In the genomic region with DNA sequence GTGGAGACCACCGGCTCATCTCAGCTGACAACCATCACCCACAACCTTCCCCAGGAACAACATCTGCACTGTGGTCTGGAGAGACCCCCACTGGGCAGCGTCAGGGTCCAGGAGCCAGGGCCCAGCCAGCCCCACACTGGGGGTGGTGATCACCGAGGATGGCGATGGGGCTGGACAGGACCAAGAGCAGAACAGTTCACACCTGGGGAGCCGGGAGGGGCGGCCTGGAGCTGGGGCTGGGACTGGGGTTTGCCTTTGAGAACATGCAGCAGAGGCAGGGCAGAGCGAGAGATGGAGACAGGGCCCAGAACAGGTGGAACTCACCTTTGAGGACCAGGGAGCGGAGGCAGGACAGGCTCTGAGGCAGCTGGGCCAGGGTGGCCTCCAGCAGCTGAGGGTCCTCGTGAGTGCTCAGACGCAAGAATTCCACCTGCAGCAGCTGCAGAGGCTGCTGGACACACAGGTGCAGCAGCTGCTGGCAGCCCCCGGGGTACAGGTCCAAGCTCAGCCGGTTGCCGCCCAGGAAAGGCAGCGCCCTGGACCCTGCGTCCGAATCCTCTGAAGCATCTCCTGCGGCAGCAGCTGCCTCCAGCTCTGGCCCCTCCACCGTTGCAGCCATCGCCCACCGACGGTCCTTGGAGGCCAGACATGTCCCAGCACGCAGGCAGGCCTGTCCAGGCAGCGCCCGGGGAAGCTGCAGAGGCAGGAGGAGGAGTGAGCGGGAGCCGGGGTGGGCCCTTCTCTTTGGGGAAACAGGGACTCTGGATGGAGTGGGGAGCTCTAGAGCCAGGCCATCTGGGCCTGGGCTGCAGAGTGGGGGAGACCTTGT, we compare ENCODE assay signal across 8 cellular contexts. TPM values are rescaled to one million over a fixed set of nuclear protein-coding genes. Genes with fewer than 3 reads are reported as not detected.
DNase-seq lines count a peak whose midpoint lies in the region; ATAC-seq and TF ChIP-seq lines count a peak whose summit lies in the region.

No MANE protein-coding gene starts in this region.

- no peak for TF ChIP-seq POLR2A in breast epithelium (IDR thresholded peaks at IDR 0.05)

- H3K27me3 ChIP-seq in CD8-positive, alpha-beta memory T cell (ENCODE audit: insufficient read depth, low read length, poor library complexity, severe bottlenecking): no peaks in the 10 kb centered on the region
- no peaks in the 10 kb centered on the region for H3K27me3 ChIP-seq in MM.1S (replicated peaks; ENCODE audit: insufficient read depth, low read length)
- H3K27me3 ChIP-seq in breast epithelium: no peaks in the 10 kb centered on the region

- ATAC-seq in natural killer cell treated with Interleukin-12 subunit alpha and Interleukin-12 subunit beta and Interleukin-15 and Interleukin-18, amount 100 ng/mL, for 72 hours: no peak
- ATAC-seq in GM21526 (IDR thresholded peaks at IDR 0.05; ENCODE audit: low FRiP score, unreplicated experiment) (no peak), HG03457 (IDR thresholded peaks at IDR 0.05; ENCODE audit: unreplicated experiment) (no peak), HG02884 (IDR thresholded peaks at IDR 0.05; ENCODE audit: unreplicated experiment) (no peak)

- no peaks in the 10 kb centered on the region for H3K27me3 Mint-ChIP-seq in CD8-positive, alpha-beta memory T cell
- no peaks in the 10 kb centered on the region for H3K27me3 Mint-ChIP-seq in natural killer cell treated with Interleukin-12 subunit alpha and Interleukin-12 subunit beta and Interleukin-15 and Interleukin-18, amount 100 ng/mL, for 72 hours

- DNase-seq in CD8-positive, alpha-beta memory T cell: no peak
- DNase-seq in MM.1S (no peak), breast epithelium (ENCODE audit: low spot score in 2 of 2) (no peak), NCI-H2029 treated with DMSO at 0.1 percent for 48 hours (lab: John Stamatoyannopoulos, UW) (no peak)
- DNase-seq in natural killer cell treated with Interleukin-12 subunit alpha and Interleukin-12 subunit beta and Interleukin-15 and Interleukin-18, amount 100 ng/mL, for 72 hours (ENCODE audit: low spot score): no peak

- CTCF ChIA-PET in CD8-positive, alpha-beta memory T cell (lab: Charles Lee): no interaction called here

- peak overlapping the region; percentile 85 for H3K9ac ChIP-seq in MM.1S (ENCODE audit: low read length)

- H4K20me1 ChIP-seq in MM.1S (ENCODE audit: insufficient read depth, low read length): no peaks in the 10 kb centered on the region

- H3K4me1 ChIP-seq in CD8-positive, alpha-beta memory T cell (ENCODE audit: insufficient read depth, low read length): peaks cover 19% of the 10 kb centered on the region
- H3K4me1 ChIP-seq in MM.1S (ENCODE audit: low read length) (peaks cover 8% of the 10 kb centered on the region; the same call in 1 of the 2 replicates), breast epithelium (peaks cover 0 to 10% of the 10 kb centered on the region in 2 donors)

- H3K9me3 Mint-ChIP-seq in CD8-positive, alpha-beta memory T cell: no peaks in the 10 kb centered on the region
- H3K9me3 Mint-ChIP-seq in natural killer cell treated with Interleukin-12 subunit alpha and Interleukin-12 subunit beta and Interleukin-15 and Interleukin-18, amount 100 ng/mL, for 72 hours: no peaks in the 10 kb centered on the region

- H3K36me3 ChIP-seq in CD8-positive, alpha-beta memory T cell (ENCODE audit: insufficient read depth, low read length): no peaks in the 10 kb centered on the region
- no peaks in the 10 kb centered on the region for H3K36me3 ChIP-seq in MM.1S (replicated peaks; ENCODE audit: insufficient read depth, low read length)
- H3K36me3 ChIP-seq in breast epithelium: no peaks in the 10 kb centered on the region

- H2AFZ ChIP-seq in MM.1S (ENCODE audit: low read length): peak overlapping the region; percentile 74

- H3K4me3 Mint-ChIP-seq in CD8-positive, alpha-beta memory T cell: peak overlapping the region; percentile 70 to 91 (median 80)
- peak overlapping the region; percentile 70 for H3K4me3 Mint-ChIP-seq in natural killer cell treated with Interleukin-12 subunit alpha and Interleukin-12 subunit beta and Interleukin-15 and Interleukin-18, amount 100 ng/mL, for 72 hours

- H3K4me2 ChIP-seq in MM.1S (ENCODE audit: low read depth, low read length): peak overlapping the region; percentile 98

- H3K9me2 ChIP-seq in MM.1S (replicated peaks; ENCODE audit: insufficient read depth, low read length): no peaks in the 10 kb centered on the region

- peaks cover 13% of the 10 kb centered on the region for H3F3A ChIP-seq in MM.1S (ENCODE audit: insufficient read depth, low read length)

- peak overlapping the region; percentile 56 for H3K4me3 ChIP-seq in CD8-positive, alpha-beta memory T cell (ENCODE audit: low read length)
- peak overlapping the region; percentile 95 for H3K4me3 ChIP-seq in MM.1S (ENCODE audit: low read length)
- H3K4me3 ChIP-seq in breast epithelium: peak overlapping the region; percentile 52 to 84 (median 73)

- POLR2A ChIA-PET in CD8-positive, alpha-beta memory T cell (lab: Charles Lee): interaction anchor here (0.7 to 1.6 kb wide), 2 partner anchors 16 to 28 kb away, joined by 5 read pairs; a partner anchor contains a TSS

- no peaks in the 10 kb centered on the region for H3K36me3 Mint-ChIP-seq in CD8-positive, alpha-beta memory T cell
- H3K36me3 Mint-ChIP-seq in natural killer cell treated with Interleukin-12 subunit alpha and Interleukin-12 subunit beta and Interleukin-15 and Interleukin-18, amount 100 ng/mL, for 72 hours: no peaks in the 10 kb centered on the region

- H3K4me1 Mint-ChIP-seq in CD8-positive, alpha-beta memory T cell: peaks cover 13 to 26% (median 13%) of the 10 kb centered on the region in 3 donors
- peaks cover 6 to 12% of the 10 kb centered on the region in 2 donors for H3K4me1 Mint-ChIP-seq in natural killer cell treated with Interleukin-12 subunit alpha and Interleukin-12 subunit beta and Interleukin-15 and Interleukin-18, amount 100 ng/mL, for 72 hours (ENCODE audit: low read depth in 2 of 2)

- intact Hi-C loops in breast epithelium (cut with DNase I; ENCODE audit: low total_unique reads): no loop called here

- H3K9me3 ChIP-seq in CD8-positive, alpha-beta memory T cell (ENCODE audit: low read length): no peaks in the 10 kb centered on the region
- no peaks in the 10 kb centered on the region for H3K9me3 ChIP-seq in MM.1S (replicated peaks; ENCODE audit: insufficient read depth, low read length)
- no peaks in the 10 kb centered on the region for H3K9me3 ChIP-seq in breast epithelium

- peaks cover 42% of the 10 kb centered on the region for H3K79me2 ChIP-seq in MM.1S (ENCODE audit: low read length)

- peak overlapping the region; percentile 43 for H3K27ac ChIP-seq in CD8-positive, alpha-beta memory T cell (ENCODE audit: low read depth, low read length)
- no peak overlapping the region; the same call in 1 of the 2 replicates for H3K27ac ChIP-seq in MM.1S (ENCODE audit: low read length)
- H3K27ac ChIP-seq in breast epithelium: no peak overlapping the region

- H3K27ac Mint-ChIP-seq in CD8-positive, alpha-beta memory T cell: peak overlapping the region in 4 of 8 donors; percentile 68 to 92 (median 87)
- peak overlapping the region in 1 of 2 donors; percentile 27 for H3K27ac Mint-ChIP-seq in natural killer cell treated with Interleukin-12 subunit alpha and Interleukin-12 subunit beta and Interleukin-15 and Interleukin-18, amount 100 ng/mL, for 72 hours

- no peak for TF ChIP-seq CTCF in MM.1S (IDR thresholded peaks at IDR 0.05; ENCODE audit: low read length)
- no peak for TF ChIP-seq CTCF in breast epithelium (IDR thresholded peaks at IDR 0.05)

RNA-seq across cellular contexts. Expression of a gene that starts 1.0 kb away (rescaled TPM):
- 10 to 100 TPM; 30.5 to 34.5 TPM for total RNA-seq in CD8-positive, alpha-beta memory T cell
- 4.6 TPM for polyA plus RNA-seq in CD8-positive, alpha-beta memory T cell
- total RNA-seq in breast epithelium: 10 to 100 TPM; 10.2 to 17.3 (median 16.7) TPM
- 10 to 100 TPM; 19.1 to 53.6 TPM for total RNA-seq in natural killer cell treated with Interleukin-12 subunit alpha and Interleukin-12 subunit beta and Interleukin-15 and Interleukin-18, amount 100 ng/mL, for 72 hours

RNA-seq across cellular contexts. Expression of a gene that starts 5.8 kb away (rescaled TPM):
- total RNA-seq in CD8-positive, alpha-beta memory T cell: 1,000 to 10,000 TPM; 2,769 to 2,922 TPM
- 3,158 TPM for polyA plus RNA-seq in CD8-positive, alpha-beta memory T cell
- 1,000 to 10,000 TPM in 2 of 3 donors, 100 to 1,000 TPM in 1; 583 to 1,665 (median 1,093) TPM for total RNA-seq in breast epithelium
- 1,000 to 10,000 TPM; 1,365 to 2,718 TPM for total RNA-seq in natural killer cell treated with Interleukin-12 subunit alpha and Interleukin-12 subunit beta and Interleukin-15 and Interleukin-18, amount 100 ng/mL, for 72 hours

RNA-seq across cellular contexts. Expression of a gene that starts 5.9 kb away (rescaled TPM):
- 10 to 100 TPM; 73.6 to 77.0 TPM for total RNA-seq in CD8-positive, alpha-beta memory T cell
- 14.1 TPM for polyA plus RNA-seq in CD8-positive, alpha-beta memory T cell
- total RNA-seq in breast epithelium: 10 to 100 TPM in 1 of 3 donors, 1 to 10 TPM in 2; 2.7 to 11.5 (median 4.7) TPM
- 100 to 1,000 TPM in 1 of 2 donors, 10 to 100 TPM in 1; 64.3 to 125 TPM for total RNA-seq in natural killer cell treated with Interleukin-12 subunit alpha and Interleukin-12 subunit beta and Interleukin-15 and Interleukin-18, amount 100 ng/mL, for 72 hours

RNA-seq across cellular contexts. Expression of a gene that starts 14.1 kb away (rescaled TPM):
- total RNA-seq in CD8-positive, alpha-beta memory T cell: 1 to 10 TPM; 2.1 to 2.6 TPM
- polyA plus RNA-seq in CD8-positive, alpha-beta memory T cell: 0.13 TPM
- not detected for total RNA-seq in breast epithelium
- 1 to 10 TPM in 1 of 2 donors, under 1 TPM in 1; 0.95 to 3.4 TPM for total RNA-seq in natural killer cell treated with Interleukin-12 subunit alpha and Interleukin-12 subunit beta and Interleukin-15 and Interleukin-18, amount 100 ng/mL, for 72 hours

RNA-seq across cellular contexts. Expression of a gene that starts 14.7 kb away (rescaled TPM):
- total RNA-seq in CD8-positive, alpha-beta memory T cell: 10 to 100 TPM; 49.8 to 53.0 TPM
- 41.5 TPM for polyA plus RNA-seq in CD8-positive, alpha-beta memory T cell
- 100 to 1,000 TPM; 103 to 266 (median 109) TPM for total RNA-seq in breast epithelium
- 10 to 100 TPM; 69.0 to 95.0 TPM for total RNA-seq in natural killer cell treated with Interleukin-12 subunit alpha and Interleukin-12 subunit beta and Interleukin-15 and Interleukin-18, amount 100 ng/mL, for 72 hours

Comparison
In these comparisons a context has a peak if more than half of its experiments do, and no peak if none do; other contexts are left out.
1. RNA of a gene that starts 5.9 kb away (total RNA-seq): 64.3 to 125 TPM in natural killer cell treated with Interleukin-12 subunit alpha and Interleukin-12 subunit beta and Interleukin-15 and Interleukin-18, amount 100 ng/mL, for 72 hours and 73.6 to 77.0 TPM in CD8-positive, alpha-beta memory T cell; 2.7 to 11.5 TPM in breast epithelium; every median in the first group is over 4 times any median in the second.
2. Peak in every context shown above with its lines, with median percentiles within 50 percentile points of each other: H3K4me3 ChIP-seq.